Comparison of ENCODE assay signal across 8 cellular contexts in genomic region chr1:162003825-162004205, GRCh38. TPM values are rescaled to one million over a fixed set of nuclear protein-coding genes. Genes with fewer than 3 reads are reported as not detected.
DNase-seq lines count a peak whose midpoint lies in the region; ATAC-seq and TF ChIP-seq lines count a peak whose summit lies in the region.

No MANE protein-coding gene starts in this region.

- TF ChIP-seq CTCF in choroid plexus epithelial cell (conservative IDR thresholded peaks at IDR 0.05; ENCODE audit: low read depth, low read length), result no peak

- DNase-seq in CD1c-positive myeloid dendritic cell (ENCODE audit: extremely low spot score) (peak; percentile 39), NCI-H2171 (lab: John Stamatoyannopoulos, UW) (peak; percentile 77), choroid plexus epithelial cell (ENCODE audit: low read depth) (peak; percentile 84), myocyte (ENCODE audit: low read depth) (peak; percentile 99), NCI-H1930 (lab: John Stamatoyannopoulos, UW) (no peak)

- ATAC-seq in HG03378 (IDR thresholded peaks at IDR 0.05; ENCODE audit: unreplicated experiment) (no peak), HG02884 (IDR thresholded peaks at IDR 0.05; ENCODE audit: unreplicated experiment) (no peak), GM18511 (IDR thresholded peaks at IDR 0.05; ENCODE audit: unreplicated experiment) (no peak)

- no peak overlapping the region for H3K4me3 ChIP-seq in choroid plexus epithelial cell (ENCODE audit: low read depth, low read length)

RNA-seq across cellular contexts. Expression of gene OLFML2B, which starts 19.9 kb away (rescaled TPM):
- total RNA-seq in myocyte, result 139 and 216 TPM in 2 replicates
- polyA plus RNA-seq in myocyte (2012), result 96.3 TPM

Comparison
In these comparisons a context has a peak if more than half of its experiments do, and no peak if none do; other contexts are left out.
1. DNase-seq: peak in CD1c-positive myeloid dendritic cell (single experiment), NCI-H2171 (single experiment), choroid plexus epithelial cell (single experiment) and myocyte (single experiment); none in NCI-H1930 (0 of 2).